Comparison of ENCODE assay signal across 8 cellular contexts in genomic region chr15:69760890-69761568, GRCh38.
DNase-seq lines count a peak whose midpoint lies in the region; ATAC-seq, FAIRE-seq and TF ChIP-seq lines count a peak whose summit lies in the region.

No MANE protein-coding gene starts in this region.

- no peaks in the 10 kb centered on the region for H3K27me3 ChIP-seq in ascending aorta

- no peak for DNase-seq in GM18507 (ENCODE audit: extremely low spot score, insufficient read length, low read depth)
- DNase-seq in T-helper 22 cell (ENCODE audit: low read depth) = peak; percentile 76
- DNase-seq in ascending aorta (ENCODE audit: low spot score in 2 of 2) = peak; percentile 74 to 91
- DNase-seq in left kidney (ENCODE audit: low read depth, low spot score) = peak; percentile 22
- DNase-seq in stimulated activated CD8-positive, alpha-beta memory T cell treated with anti-CD3 and anti-CD28 coated beads, Interleukin-12 subunit alpha, Interleukin-12 subunit beta, amount 100 ng/mL, for 4 hours (ENCODE audit: low read depth) = peak; percentile 64
- no peak for DNase-seq in NCI-H510A treated with DMSO at 0.1 percent for 48 hours (lab: John Stamatoyannopoulos, UW)

- TF ChIP-seq CTCF in ascending aorta (IDR thresholded peaks at IDR 0.05) = no peak

- ATAC-seq in HG03521 (IDR thresholded peaks at IDR 0.05; ENCODE audit: unreplicated experiment) = peak; percentile 46
- ATAC-seq in HG02970 (IDR thresholded peaks at IDR 0.05; ENCODE audit: low FRiP score, unreplicated experiment) = no peak

- H3K4me3 ChIP-seq in ascending aorta = no peak overlapping the region

- H3K9me3 ChIP-seq in ascending aorta = no peaks in the 10 kb centered on the region

- peak; percentile 69 for FAIRE-seq in GM18507 (lab: Jason Lieb, UNC)

- H3K27ac ChIP-seq in ascending aorta = peak overlapping the region; percentile 22 to 42

- intact Hi-C loops in ascending aorta (cut with DNase I) = loop anchor here (2.0 kb wide), 1 partner anchor 34 kb away; no protein-coding TSS in a partner anchor

- H3K36me3 ChIP-seq in ascending aorta = no peaks in the 10 kb centered on the region

- H3K4me1 ChIP-seq in ascending aorta = peaks cover 0 to 5% of the 10 kb centered on the region in 2 donors

Comparison
In these comparisons a context has a peak if more than half of its experiments do, and no peak if none do; other contexts are left out.
1. DNase-seq: peak in T-helper 22 cell (single experiment), ascending aorta (2 of 2), left kidney (single experiment) and stimulated activated CD8-positive, alpha-beta memory T cell treated with anti-CD3 and anti-CD28 coated beads, Interleukin-12 subunit alpha, Interleukin-12 subunit beta, amount 100 ng/mL, for 4 hours (single experiment); none in GM18507 (single experiment) and NCI-H510A treated with DMSO at 0.1 percent for 48 hours (single experiment).